ENCODE assay signal across 21 cellular contexts in genomic region chr2:229154381-229154780, GRCh38.
DNase-seq lines count a peak whose midpoint lies in the region; ATAC-seq, FAIRE-seq and TF ChIP-seq lines count a peak whose summit lies in the region.
"Had no signal": no experiment of that assay in that cellular context is flagged by ENCODE, and none has a peak within 500 bp of the region (broad histone marks: within the 10 kb centered on the region; RNA-seq: fewer than 3 reads in every experiment).

No MANE protein-coding gene starts in this region.

- peak overlapping the region; percentile 53 for H3K4me3 Mint-ChIP-seq in HFFc6
- peak overlapping the region; percentile 68 for H3K4me3 Mint-ChIP-seq in astrocyte (ENCODE audit: unreplicated experiment)
- H3K4me3 Mint-ChIP-seq in nephron progenitor cell = no peak overlapping the region
- H3K4me3 Mint-ChIP-seq: activated naive CD8-positive, alpha-beta T cell treated with anti-CD3 and anti-CD28 coated beads, Interleukin-2, amount 10 ng/mL, durations not matched to agents 7 days and 5 days had no signal

- no peaks in the 10 kb centered on the region for H3K27me3 ChIP-seq in astrocyte (ENCODE audit: insufficient read depth, low read length)
- H3K27me3 ChIP-seq: BLaER1 treated with 17β-estradiol and CSF1 and Interleukin-3, amounts not matched to agents 10 nM and 100 nM; dorsolateral prefrontal cortex; right lobe of liver; tibial nerve had no signal

- H3K27ac ChIP-seq in astrocyte (ENCODE audit: low read depth, low read length) = peak overlapping the region; percentile 76
- H3K27ac ChIP-seq: BLaER1 treated with 17β-estradiol and CSF1 and Interleukin-3, amounts not matched to agents 10 nM and 100 nM; dorsolateral prefrontal cortex; epithelial cell of prostate; HL-60; right lobe of liver; tibial nerve had no signal

- no peaks in the 10 kb centered on the region; the same call in 1 of the 2 replicates for H3K36me3 Mint-ChIP-seq in HFFc6 (ENCODE audit: low read depth)
- peaks cover 4% of the 10 kb centered on the region for H3K36me3 Mint-ChIP-seq in astrocyte (ENCODE audit: low read depth, unreplicated experiment)
- H3K36me3 Mint-ChIP-seq in nephron progenitor cell (ENCODE audit: low read depth) = no peaks in the 10 kb centered on the region
- H3K36me3 Mint-ChIP-seq: activated naive CD8-positive, alpha-beta T cell treated with anti-CD3 and anti-CD28 coated beads, Interleukin-2, amount 10 ng/mL, durations not matched to agents 7 days and 5 days had no signal

- H3K79me2 ChIP-seq in astrocyte (ENCODE audit: insufficient read depth, low read length) = no peaks in the 10 kb centered on the region

- no peak overlapping the region for H3K4me3 ChIP-seq in astrocyte (ENCODE audit: insufficient read depth, low read depth, low read length)
- H3K4me3 ChIP-seq: BLaER1 treated with 17β-estradiol and CSF1 and Interleukin-3, amounts not matched to agents 10 nM and 100 nM; dorsolateral prefrontal cortex; GM12878; right lobe of liver; tibial nerve had no signal

- H3K9ac ChIP-seq in astrocyte (ENCODE audit: low read length) = peak overlapping the region; percentile 57
- H3K9ac ChIP-seq: BLaER1 treated with 17β-estradiol and CSF1 and Interleukin-3, amounts not matched to agents 10 nM and 100 nM had no signal

- peak; percentile 62 for DNase-seq in HFFc6
- DNase-seq in astrocyte (ENCODE audit: low read depth) = peak; percentile 98
- peak; percentile 82 for DNase-seq in iris pigment epithelial cell (ENCODE audit: low read depth)
- peak; percentile 62 for DNase-seq in urothelium cell line (ENCODE audit: low spot score)
- DNase-seq in amniotic stem cell (lab: John Stamatoyannopoulos, UW) = no peak
- DNase-seq in nephron progenitor cell = no peak
- DNase-seq: activated CD4-positive, alpha-beta T cell treated with anti-CD3 and anti-CD28 coated beads for 1 hour; activated naive CD8-positive, alpha-beta T cell treated with anti-CD3 and anti-CD28 coated beads, Interleukin-2, amount 10 ng/mL, durations not matched to agents 7 days and 5 days; dorsolateral prefrontal cortex; GF-D8; NCI-H1930; NCI-H510A; right lobe of liver; stimulated activated CD4-positive, alpha-beta T cell treated with anti-CD3 and anti-CD28 coated beads, Interleukin-2, amount 100 ng/mL, for 24 hours; stimulated activated naive CD4-positive, alpha-beta T cell treated with Interleukin-2 at 50 U/mL for 16 hours had no signal

- H3K4me1 Mint-ChIP-seq in HFFc6 (ENCODE audit: low read depth) = peaks cover 18% of the 10 kb centered on the region
- H3K4me1 Mint-ChIP-seq in astrocyte (ENCODE audit: low read depth, unreplicated experiment) = peaks cover 37% of the 10 kb centered on the region
- no peaks in the 10 kb centered on the region for H3K4me1 Mint-ChIP-seq in nephron progenitor cell
- H3K4me1 Mint-ChIP-seq: activated naive CD8-positive, alpha-beta T cell treated with anti-CD3 and anti-CD28 coated beads, Interleukin-2, amount 10 ng/mL, durations not matched to agents 7 days and 5 days had no signal

- H3K27me3 Mint-ChIP-seq in HFFc6 (ENCODE audit: insufficient read depth) (no peaks in the 10 kb centered on the region), astrocyte (ENCODE audit: low read depth, unreplicated experiment) (no peaks in the 10 kb centered on the region), nephron progenitor cell (ENCODE audit: low read depth, poor library complexity) (peaks cover 6% of the 10 kb centered on the region)
- H3K27me3 Mint-ChIP-seq: activated naive CD8-positive, alpha-beta T cell treated with anti-CD3 and anti-CD28 coated beads, Interleukin-2, amount 10 ng/mL, durations not matched to agents 7 days and 5 days had no signal

- ATAC-seq in HG02973 (IDR thresholded peaks at IDR 0.05; ENCODE audit: unreplicated experiment) = no peak
- ATAC-seq: GM12878, right lobe of liver had no signal

- no peaks in the 10 kb centered on the region for H3K9me3 ChIP-seq in astrocyte (ENCODE audit: insufficient read depth, low read depth, low read length)
- H3K9me3 ChIP-seq: right lobe of liver, tibial nerve had no signal

- peaks cover 10% of the 10 kb centered on the region for H3K4me1 ChIP-seq in astrocyte (ENCODE audit: insufficient read depth, low read length)
- H3K4me1 ChIP-seq: BLaER1 treated with 17β-estradiol and CSF1 and Interleukin-3, amounts not matched to agents 10 nM and 100 nM; tibial nerve had no signal

- TF ChIP-seq CTCF in HFFc6 (IDR thresholded peaks at IDR 0.05) (no peak), astrocyte (IDR thresholded peaks at IDR 0.05; ENCODE audit: insufficient read depth, low read depth, low read length) (no peak), nephron progenitor cell (IDR thresholded peaks at IDR 0.05) (no peak)

- H3K36me3 ChIP-seq in astrocyte (ENCODE audit: insufficient read depth, low read length) = no peaks in the 10 kb centered on the region
- H3K36me3 ChIP-seq: BLaER1 treated with 17β-estradiol and CSF1 and Interleukin-3, amounts not matched to agents 10 nM and 100 nM had no signal

- peak; percentile 94 for FAIRE-seq in astrocyte (lab: Jason Lieb, UNC)
- FAIRE-seq in urothelium cell line (lab: Jason Lieb, UNC) = peak; percentile 87
- FAIRE-seq: GM12878 had no signal

- peak overlapping the region; percentile 60 for H3K27ac Mint-ChIP-seq in HFFc6
- H3K27ac Mint-ChIP-seq in astrocyte (ENCODE audit: unreplicated experiment) = peak overlapping the region; percentile 98
- no peak overlapping the region for H3K27ac Mint-ChIP-seq in nephron progenitor cell
- H3K27ac Mint-ChIP-seq: activated naive CD8-positive, alpha-beta T cell treated with anti-CD3 and anti-CD28 coated beads, Interleukin-2, amount 10 ng/mL, durations not matched to agents 7 days and 5 days had no signal

- no peaks in the 10 kb centered on the region for H3K9me3 Mint-ChIP-seq in HFFc6
- no peaks in the 10 kb centered on the region for H3K9me3 Mint-ChIP-seq in astrocyte (ENCODE audit: unreplicated experiment)
- H3K9me3 Mint-ChIP-seq in nephron progenitor cell = no peaks in the 10 kb centered on the region

- H2AFZ ChIP-seq in astrocyte (ENCODE audit: low read depth, low read length) = no peak overlapping the region

- no peaks in the 10 kb centered on the region for H4K20me1 ChIP-seq in astrocyte (ENCODE audit: insufficient read depth, low read length)
- H4K20me1 ChIP-seq: BLaER1 treated with 17β-estradiol and CSF1 and Interleukin-3, amounts not matched to agents 10 nM and 100 nM had no signal

- peak overlapping the region; percentile 68 for H3K4me2 ChIP-seq in astrocyte (ENCODE audit: low read length)
- H3K4me2 ChIP-seq: BLaER1 treated with 17β-estradiol and CSF1 and Interleukin-3, amounts not matched to agents 10 nM and 100 nM had no signal

Comparison
In these comparisons a context has a peak if more than half of its experiments do, and no peak if none do; other contexts are left out.
1. DNase-seq: peak in HFFc6 (single experiment), astrocyte (single experiment), iris pigment epithelial cell (single experiment) and urothelium cell line (single experiment); none in amniotic stem cell (single experiment) and nephron progenitor cell (single experiment).